Comparison of ENCODE assay signal across 10 cellular contexts in the genomic region with DNA sequence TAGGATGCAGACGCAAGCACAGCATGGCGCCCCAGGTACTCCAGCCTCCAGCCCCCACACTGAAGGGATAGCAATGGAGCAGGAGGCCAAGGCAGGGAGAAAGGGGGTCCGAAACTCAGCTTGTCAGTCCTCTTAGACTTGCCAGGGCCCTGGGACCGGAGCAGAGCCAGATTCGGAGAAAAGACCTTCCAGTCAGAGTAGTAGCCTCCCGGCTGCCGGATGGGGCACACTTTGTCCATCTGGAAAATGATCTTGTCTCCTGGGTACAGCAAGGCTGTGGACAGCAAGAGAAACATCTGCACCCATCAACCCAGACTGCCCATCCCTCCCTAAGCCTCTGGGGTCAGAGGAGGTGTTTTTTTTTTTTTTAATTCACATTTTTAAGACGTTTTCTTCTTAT. TPM values are rescaled to one million over a fixed set of nuclear protein-coding genes. Genes with fewer than 3 reads are reported as not detected.
"Had no signal": no experiment of that assay in that cellular context is flagged by ENCODE, and none has a peak within 500 bp of the region (broad histone marks: within the 10 kb centered on the region; RNA-seq: fewer than 3 reads in every experiment).

No MANE protein-coding gene starts in this region.

- H3K9ac ChIP-seq: GM23248 had no signal

- H3K9me3 Mint-ChIP-seq: HFFc6, IgD-negative memory B cell had no signal

- H3K9me3 ChIP-seq: HAP-1 had no signal

- H2AFZ ChIP-seq: GM23248 had no signal

- H3K27ac Mint-ChIP-seq: HFFc6, IgD-negative memory B cell had no signal

- H3K36me3 ChIP-seq: HAP-1 had no signal

- H3K27me3 Mint-ChIP-seq: IgD-negative memory B cell had no signal

- DNase-seq: GM23248, GOT3, H7, HFFc6 had no signal

- ATAC-seq: HCT116, HepG2 had no signal

- H3K4me3 ChIP-seq: GM23248, HAP-1 had no signal

- H3K27ac ChIP-seq: GM23248, HL-60 had no signal

- H3K4me3 Mint-ChIP-seq: HFFc6 had no signal

RNA-seq across cellular contexts. Expression of a gene that starts 24.3 kb away (rescaled TPM):
- total RNA-seq: GM23248, HT1080 had no signal
